Comparison of ENCODE assay signal across 8 cellular contexts in the genomic region with DNA sequence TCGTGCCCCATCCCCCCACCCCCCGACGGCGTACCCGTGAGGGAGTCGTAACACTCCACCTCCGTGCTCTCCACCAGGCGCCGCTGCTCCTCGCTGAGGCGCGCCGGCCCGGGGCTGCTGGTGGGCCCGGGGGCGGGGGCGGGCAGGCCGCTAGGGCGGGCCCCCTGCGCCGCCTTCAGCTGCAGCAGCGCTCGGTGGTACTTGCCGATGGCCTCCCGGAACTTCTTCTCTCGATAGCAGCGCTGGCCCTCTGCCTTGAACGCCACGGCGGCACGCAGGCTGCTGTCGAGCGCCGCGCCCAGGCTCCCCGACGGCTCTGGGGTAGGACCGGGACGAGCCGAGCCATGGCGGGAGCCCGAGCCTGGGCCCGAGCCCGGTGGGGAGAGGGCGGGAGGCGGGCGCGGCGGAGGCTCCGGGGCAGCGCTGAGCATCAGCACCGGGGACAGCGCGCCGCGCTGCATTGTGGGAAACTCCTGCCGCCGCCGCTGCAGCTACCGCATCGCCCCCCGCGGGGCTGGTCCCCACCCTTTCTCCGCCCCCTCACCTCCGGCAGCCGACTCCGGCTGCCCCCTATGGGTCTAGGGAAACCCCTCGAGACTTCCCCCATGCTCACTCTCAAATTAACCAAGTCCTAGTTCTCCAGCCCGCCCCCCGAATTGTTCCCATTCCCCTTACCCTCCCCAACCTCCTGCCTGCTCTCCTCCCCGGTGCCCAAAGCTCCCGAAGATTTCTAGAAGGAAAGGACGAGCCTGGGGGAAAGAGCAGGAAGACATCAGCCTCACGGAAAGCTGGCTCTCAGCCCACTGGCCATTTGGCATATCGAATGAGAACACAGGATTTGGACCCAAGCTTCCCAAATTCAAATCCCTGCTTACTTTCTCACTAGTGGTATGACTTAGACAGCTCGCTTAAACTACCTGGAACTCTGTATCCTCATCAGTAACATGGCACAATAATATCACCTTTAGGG. TPM values are rescaled to one million over a fixed set of nuclear protein-coding genes. Genes with fewer than 3 reads are reported as not detected.
A peak's percentile ranks its signal among the peaks of the same experiment; 100 is the strongest.
DNase-seq lines count a peak whose midpoint lies in the region; ATAC-seq lines count a peak whose summit lies in the region.

TTC9B (minus strand) TSS at position 464 of the 970 bp plus-strand sequence; CDS start at position 461, 3 bp downstream.

- H3K9me3 ChIP-seq in CD4-positive, alpha-beta memory T cell (ENCODE audit: control insufficient read depth in 1 of 2, low read length in 2 of 2) = no peaks in the 10 kb centered on the region
- H3K9me3 ChIP-seq in adipocyte (ENCODE audit: control insufficient read depth, low read length) = no peaks in the 10 kb centered on the region

- H3K4me1 Mint-ChIP-seq in CD4-positive, alpha-beta memory T cell = peaks cover 7 to 15% (median 10%) of the 10 kb centered on the region in 4 donors
- H3K4me1 Mint-ChIP-seq in memory B cell = peaks cover 5% of the 10 kb centered on the region

- no peaks in the 10 kb centered on the region for H3K36me3 ChIP-seq in CD4-positive, alpha-beta memory T cell (ENCODE audit: insufficient read depth, low read length)
- no peaks in the 10 kb centered on the region for H3K36me3 ChIP-seq in adipocyte (ENCODE audit: control insufficient read depth, insufficient read depth, low read length, severe bottlenecking)

- no peak within 1 kb of the TSS for H3K4me3 ChIP-seq in CD4-positive, alpha-beta memory T cell (ENCODE audit: low read length in 2 of 2)
- H3K4me3 ChIP-seq in adipocyte (ENCODE audit: low read length) = no peak within 1 kb of the TSS

- peak; percentile 53 for ATAC-seq in memory B cell (ENCODE audit: low read depth)
- no peak for ATAC-seq in GM19023 (IDR thresholded peaks at IDR 0.05; ENCODE audit: unreplicated experiment)

- H3K27me3 Mint-ChIP-seq in CD4-positive, alpha-beta memory T cell = peaks cover 30 to 36% of the 10 kb centered on the region in 2 donors
- H3K27me3 Mint-ChIP-seq in memory B cell = peaks cover 20% of the 10 kb centered on the region

- peak within 1 kb of the TSS in 1 of 8 donors; percentile 39 for H3K4me3 Mint-ChIP-seq in CD4-positive, alpha-beta memory T cell
- no peak within 1 kb of the TSS for H3K4me3 Mint-ChIP-seq in memory B cell

- peaks cover 15% of the 10 kb centered on the region for H3K4me1 ChIP-seq in CD4-positive, alpha-beta memory T cell (ENCODE audit: insufficient read depth, low read length)
- no peaks in the 10 kb centered on the region for H3K4me1 ChIP-seq in adipocyte (ENCODE audit: control insufficient read depth, insufficient read depth, low read length)

- H3K9me3 Mint-ChIP-seq in CD4-positive, alpha-beta memory T cell = peaks cover 0 to 3% (median 1%) of the 10 kb centered on the region in 8 donors
- peaks cover 2% of the 10 kb centered on the region for H3K9me3 Mint-ChIP-seq in memory B cell

- peaks cover 25% of the 10 kb centered on the region for H3K27me3 ChIP-seq in CD4-positive, alpha-beta memory T cell (ENCODE audit: insufficient read depth, low read length)
- peaks cover 18% of the 10 kb centered on the region for H3K27me3 ChIP-seq in adipocyte (replicated peaks; ENCODE audit: control insufficient read depth, insufficient read depth, low read length)

- no peak within 1 kb of the TSS for H3K9ac ChIP-seq in adipocyte (ENCODE audit: low read length)

- intact Hi-C loops in CD4-positive, alpha-beta memory T cell (cut with micrococcal nuclease) = no loop called here

- peak in 4 of 5 donors; percentile 42 to 62 (median 53) for DNase-seq in CD4-positive, alpha-beta memory T cell
- DNase-seq in NCI-H345 treated with DMSO at 0.1 percent for 48 hours (lab: John Stamatoyannopoulos, UW; ENCODE audit: unreplicated experiment) (peak; percentile 48), adipocyte (ENCODE audit: low read depth) (peak; percentile 53), memory B cell (ENCODE audit: low spot score in 2 of 2) (peak; percentile 38 to 64), UCSD-AML1 (lab: John Stamatoyannopoulos, UW; ENCODE audit: unreplicated experiment) (no peak), HuH-7.5 (ENCODE audit: low spot score) (no peak), NCI-H226 (no peak)

- POLR2A ChIA-PET in CD4-positive, alpha-beta memory T cell (lab: Charles Lee; ENCODE audit: partially characterized antibody) = interaction anchor here (0.9 kb wide), 1 partner anchor 27 kb away, joined by 3 read pairs; the partner anchor contains the start of gene MAP3K10

- no peak within 1 kb of the TSS for H3K27ac ChIP-seq in CD4-positive, alpha-beta memory T cell (ENCODE audit: low read depth, low read length)

- peak within 1 kb of the TSS in 2 of 7 donors; percentile 42 to 65 for H3K27ac Mint-ChIP-seq in CD4-positive, alpha-beta memory T cell
- H3K27ac Mint-ChIP-seq in memory B cell = no peak within 1 kb of the TSS

- peaks cover 0 to 3% of the 10 kb centered on the region in 2 donors for H3K36me3 Mint-ChIP-seq in CD4-positive, alpha-beta memory T cell
- H3K36me3 Mint-ChIP-seq in memory B cell = peaks cover 5% of the 10 kb centered on the region

- CTCF ChIA-PET in CD4-positive, alpha-beta memory T cell (lab: Charles Lee; ENCODE audit: partially characterized antibody) = interaction anchor here (1.7 kb wide), 1 partner anchor 79 kb away, joined by 9 read pairs; no protein-coding TSS in a partner anchor

RNA-seq across cellular contexts. Expression of gene TTC9B, which starts in this region (rescaled TPM):
- not detected for total RNA-seq in CD4-positive, alpha-beta memory T cell
- not detected for polyA plus RNA-seq in CD4-positive, alpha-beta memory T cell

Comparison
In these comparisons a context has a peak if more than half of its experiments do, and no peak if none do; other contexts are left out.
1. Peak in DNase-seq in CD4-positive, alpha-beta memory T cell; RNA of the gene not detected or under 1 TPM.
2. DNase-seq: peak in NCI-H345 treated with DMSO at 0.1 percent for 48 hours (single experiment), adipocyte (single experiment) and memory B cell (2 of 2); none in UCSD-AML1 (single experiment), HuH-7.5 (single experiment) and NCI-H226 (single experiment).